In the genomic region with DNA sequence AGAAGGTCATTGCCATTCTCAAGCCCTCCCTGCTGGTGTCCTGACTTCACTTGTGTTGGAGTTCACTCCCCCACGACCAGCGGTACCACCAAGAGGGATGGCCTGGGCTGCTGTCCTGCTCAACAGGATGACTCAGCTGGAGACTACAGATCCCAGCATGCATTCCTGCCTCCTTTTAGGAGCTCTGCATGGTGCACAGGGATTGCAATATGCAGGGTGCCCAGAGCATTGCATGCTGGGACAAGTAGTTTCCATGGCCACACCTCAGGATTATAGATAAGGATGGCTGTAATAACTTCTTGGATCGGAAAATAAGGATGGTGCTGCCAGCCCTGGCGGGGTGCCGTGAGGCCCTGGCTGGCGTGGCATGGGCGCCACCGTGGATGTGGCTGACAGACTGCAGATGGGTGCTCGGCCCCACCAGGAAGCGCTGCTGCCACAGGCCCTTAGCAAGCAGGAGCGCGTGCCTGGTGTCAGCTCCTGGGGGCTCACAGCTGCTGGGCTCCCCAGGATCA, we compare ENCODE assay signal across 1 cellular context.
TF ChIP-seq lines count a peak whose summit lies in the region.

No MANE protein-coding gene starts in this region.

TF ChIP-seq in H1, 55 proteins besides CTCF, POLR2A, EP300 and RAD21:
- TF ChIP-seq SIX5 (IDR thresholded peaks at IDR 0.05; ENCODE audit: low read depth, low read length), result peak; percentile 78
- TF ChIP-seq, protein P1, sequence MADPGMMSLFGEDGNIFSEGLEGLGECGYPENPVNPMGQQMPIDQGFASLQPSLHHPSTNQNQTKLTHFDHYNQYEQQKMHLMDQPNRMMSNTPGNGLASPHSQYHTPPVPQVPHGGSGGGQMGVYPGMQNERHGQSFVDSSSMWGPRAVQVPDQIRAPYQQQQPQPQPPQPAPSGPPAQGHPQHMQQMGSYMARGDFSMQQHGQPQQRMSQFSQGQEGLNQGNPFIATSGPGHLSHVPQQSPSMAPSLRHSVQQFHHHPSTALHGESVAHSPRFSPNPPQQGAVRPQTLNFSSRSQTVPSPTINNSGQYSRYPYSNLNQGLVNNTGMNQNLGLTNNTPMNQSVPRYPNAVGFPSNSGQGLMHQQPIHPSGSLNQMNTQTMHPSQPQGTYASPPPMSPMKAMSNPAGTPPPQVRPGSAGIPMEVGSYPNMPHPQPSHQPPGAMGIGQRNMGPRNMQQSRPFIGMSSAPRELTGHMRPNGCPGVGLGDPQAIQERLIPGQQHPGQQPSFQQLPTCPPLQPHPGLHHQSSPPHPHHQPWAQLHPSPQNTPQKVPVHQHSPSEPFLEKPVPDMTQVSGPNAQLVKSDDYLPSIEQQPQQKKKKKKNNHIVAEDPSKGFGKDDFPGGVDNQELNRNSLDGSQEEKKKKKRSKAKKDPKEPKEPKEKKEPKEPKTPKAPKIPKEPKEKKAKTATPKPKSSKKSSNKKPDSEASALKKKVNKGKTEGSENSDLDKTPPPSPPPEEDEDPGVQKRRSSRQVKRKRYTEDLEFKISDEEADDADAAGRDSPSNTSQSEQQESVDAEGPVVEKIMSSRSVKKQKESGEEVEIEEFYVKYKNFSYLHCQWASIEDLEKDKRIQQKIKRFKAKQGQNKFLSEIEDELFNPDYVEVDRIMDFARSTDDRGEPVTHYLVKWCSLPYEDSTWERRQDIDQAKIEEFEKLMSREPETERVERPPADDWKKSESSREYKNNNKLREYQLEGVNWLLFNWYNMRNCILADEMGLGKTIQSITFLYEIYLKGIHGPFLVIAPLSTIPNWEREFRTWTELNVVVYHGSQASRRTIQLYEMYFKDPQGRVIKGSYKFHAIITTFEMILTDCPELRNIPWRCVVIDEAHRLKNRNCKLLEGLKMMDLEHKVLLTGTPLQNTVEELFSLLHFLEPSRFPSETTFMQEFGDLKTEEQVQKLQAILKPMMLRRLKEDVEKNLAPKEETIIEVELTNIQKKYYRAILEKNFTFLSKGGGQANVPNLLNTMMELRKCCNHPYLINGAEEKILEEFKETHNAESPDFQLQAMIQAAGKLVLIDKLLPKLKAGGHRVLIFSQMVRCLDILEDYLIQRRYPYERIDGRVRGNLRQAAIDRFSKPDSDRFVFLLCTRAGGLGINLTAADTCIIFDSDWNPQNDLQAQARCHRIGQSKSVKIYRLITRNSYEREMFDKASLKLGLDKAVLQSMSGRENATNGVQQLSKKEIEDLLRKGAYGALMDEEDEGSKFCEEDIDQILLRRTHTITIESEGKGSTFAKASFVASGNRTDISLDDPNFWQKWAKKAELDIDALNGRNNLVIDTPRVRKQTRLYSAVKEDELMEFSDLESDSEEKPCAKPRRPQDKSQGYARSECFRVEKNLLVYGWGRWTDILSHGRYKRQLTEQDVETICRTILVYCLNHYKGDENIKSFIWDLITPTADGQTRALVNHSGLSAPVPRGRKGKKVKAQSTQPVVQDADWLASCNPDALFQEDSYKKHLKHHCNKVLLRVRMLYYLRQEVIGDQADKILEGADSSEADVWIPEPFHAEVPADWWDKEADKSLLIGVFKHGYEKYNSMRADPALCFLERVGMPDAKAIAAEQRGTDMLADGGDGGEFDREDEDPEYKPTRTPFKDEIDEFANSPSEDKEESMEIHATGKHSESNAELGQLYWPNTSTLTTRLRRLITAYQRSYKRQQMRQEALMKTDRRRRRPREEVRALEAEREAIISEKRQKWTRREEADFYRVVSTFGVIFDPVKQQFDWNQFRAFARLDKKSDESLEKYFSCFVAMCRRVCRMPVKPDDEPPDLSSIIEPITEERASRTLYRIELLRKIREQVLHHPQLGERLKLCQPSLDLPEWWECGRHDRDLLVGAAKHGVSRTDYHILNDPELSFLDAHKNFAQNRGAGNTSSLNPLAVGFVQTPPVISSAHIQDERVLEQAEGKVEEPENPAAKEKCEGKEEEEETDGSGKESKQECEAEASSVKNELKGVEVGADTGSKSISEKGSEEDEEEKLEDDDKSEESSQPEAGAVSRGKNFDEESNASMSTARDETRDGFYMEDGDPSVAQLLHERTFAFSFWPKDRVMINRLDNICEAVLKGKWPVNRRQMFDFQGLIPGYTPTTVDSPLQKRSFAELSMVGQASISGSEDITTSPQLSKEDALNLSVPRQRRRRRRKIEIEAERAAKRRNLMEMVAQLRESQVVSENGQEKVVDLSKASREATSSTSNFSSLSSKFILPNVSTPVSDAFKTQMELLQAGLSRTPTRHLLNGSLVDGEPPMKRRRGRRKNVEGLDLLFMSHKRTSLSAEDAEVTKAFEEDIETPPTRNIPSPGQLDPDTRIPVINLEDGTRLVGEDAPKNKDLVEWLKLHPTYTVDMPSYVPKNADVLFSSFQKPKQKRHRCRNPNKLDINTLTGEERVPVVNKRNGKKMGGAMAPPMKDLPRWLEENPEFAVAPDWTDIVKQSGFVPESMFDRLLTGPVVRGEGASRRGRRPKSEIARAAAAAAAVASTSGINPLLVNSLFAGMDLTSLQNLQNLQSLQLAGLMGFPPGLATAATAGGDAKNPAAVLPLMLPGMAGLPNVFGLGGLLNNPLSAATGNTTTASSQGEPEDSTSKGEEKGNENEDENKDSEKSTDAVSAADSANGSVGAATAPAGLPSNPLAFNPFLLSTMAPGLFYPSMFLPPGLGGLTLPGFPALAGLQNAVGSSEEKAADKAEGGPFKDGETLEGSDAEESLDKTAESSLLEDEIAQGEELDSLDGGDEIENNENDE (IDR thresholded peaks at IDR 0.05; ENCODE audit: insufficient replicate concordance, low read length), result no peak
- TF ChIP-seq BRCA1 (IDR thresholded peaks at IDR 0.05; ENCODE audit: low read depth, low read length), result no peak
- TF ChIP-seq FOSL1 (IDR thresholded peaks at IDR 0.05; ENCODE audit: insufficient read depth, low read depth, low read length), result no peak
- TF ChIP-seq CBX8 (IDR thresholded peaks at IDR 0.05; ENCODE audit: borderline replicate concordance, low read depth, low read length), result no peak
